ENCODE assay signal across 23 cellular contexts in the genomic region with DNA sequence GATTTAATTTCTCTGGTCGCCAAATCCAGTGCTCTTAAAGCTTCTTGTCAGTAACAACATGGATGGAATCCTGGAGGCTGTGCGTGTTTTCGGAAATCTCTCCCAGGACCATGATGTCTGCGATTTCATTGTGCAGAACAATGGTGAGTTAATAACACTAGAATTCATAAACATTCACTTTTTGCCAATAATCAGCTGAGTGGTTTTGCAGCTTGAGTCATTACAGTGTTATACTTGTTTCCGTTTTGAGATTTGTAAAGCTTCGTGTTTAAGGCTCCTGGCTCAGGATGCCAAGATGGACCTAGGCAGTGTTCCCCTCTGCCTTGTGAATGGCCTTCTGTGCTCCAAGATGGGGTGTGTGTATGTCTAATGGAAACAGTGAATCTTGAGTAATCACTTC.
DNase-seq lines count a peak whose midpoint lies in the region; ATAC-seq and TF ChIP-seq lines count a peak whose summit lies in the region.
"Had no signal": no experiment of that assay in that cellular context is flagged by ENCODE, and none has a peak within 500 bp of the region (broad histone marks: within the 10 kb centered on the region; RNA-seq: fewer than 3 reads in every experiment).

No MANE protein-coding gene starts in this region.

- no peaks in the 10 kb centered on the region for H3K9me3 Mint-ChIP-seq in naive thymus-derived CD4-positive, alpha-beta T cell
- H3K9me3 Mint-ChIP-seq: activated T-helper 1 cell treated with anti-CD3 and anti-CD28 coated beads, Interleukin-12 subunit alpha, Interleukin-12 subunit beta, Interleukin-2, Interleukin-4 antibody, amounts not matched to agents 30 ng/mL and 10 ng/mL and 1 ng/mL, durations not matched to agents 14 hours and 24 hours and 36 hours; H9 had no signal

- CTCF ChIA-PET in naive thymus-derived CD4-positive, alpha-beta T cell (lab: Charles Lee) = no interaction called here

- no peak overlapping the region for H3K27ac Mint-ChIP-seq in naive thymus-derived CD4-positive, alpha-beta T cell
- H3K27ac Mint-ChIP-seq: activated naive CD8-positive, alpha-beta T cell; activated T-helper 1 cell treated with anti-CD3 and anti-CD28 coated beads, Interleukin-12 subunit alpha, Interleukin-12 subunit beta, Interleukin-2, Interleukin-4 antibody, amounts not matched to agents 30 ng/mL and 10 ng/mL and 1 ng/mL, durations not matched to agents 14 hours and 24 hours and 36 hours; H9 had no signal

- intact Hi-C loops in heart left ventricle (cut with DNase I) = no loop called here
- intact Hi-C loops in naive thymus-derived CD4-positive, alpha-beta T cell (cut with micrococcal nuclease) = no loop called here

- H3K4me1 Mint-ChIP-seq in naive thymus-derived CD4-positive, alpha-beta T cell = peaks cover 6 to 21% (median 12%) of the 10 kb centered on the region in 7 donors

- no peak for ATAC-seq in heart left ventricle
- no peak for ATAC-seq in HG02571 (IDR thresholded peaks at IDR 0.05; ENCODE audit: unreplicated experiment)
- no peak for ATAC-seq in GM21529 (IDR thresholded peaks at IDR 0.05; ENCODE audit: unreplicated experiment)
- ATAC-seq in naive thymus-derived CD4-positive, alpha-beta T cell = no peak
- ATAC-seq: sciatic nerve; stimulated activated naive CD8-positive, alpha-beta T cell treated with anti-CD3 and anti-CD28 coated beads, Interleukin-15, Interleukin-2, amounts not matched to agents 100 U/mL and 50 U/mL, for 24 hours had no signal

- H3K4me3 ChIP-seq in adipocyte (ENCODE audit: low read length) = no peak overlapping the region
- H3K4me3 ChIP-seq in heart left ventricle = no peak overlapping the region
- H3K4me3 ChIP-seq in naive thymus-derived CD4-positive, alpha-beta T cell (ENCODE audit: low read length) = no peak overlapping the region
- H3K4me3 ChIP-seq: cardiac muscle cell, lung, ovary had no signal

- POLR2A ChIA-PET in naive thymus-derived CD4-positive, alpha-beta T cell (lab: Charles Lee) = no interaction called here

- H3K36me3 Mint-ChIP-seq in naive thymus-derived CD4-positive, alpha-beta T cell = peaks cover 0 to 26% (median 11%) of the 10 kb centered on the region in 5 donors

- H3K36me3 ChIP-seq in adipocyte (ENCODE audit: control insufficient read depth, insufficient read depth, low read length, severe bottlenecking) (peaks cover 3% of the 10 kb centered on the region), heart left ventricle (peaks cover 0 to 6% (median 0%) of the 10 kb centered on the region in 9 donors)
- no peaks in the 10 kb centered on the region for H3K36me3 ChIP-seq in naive thymus-derived CD4-positive, alpha-beta T cell (ENCODE audit: control insufficient read depth in 2 of 3, insufficient read depth in 3 of 3, low read length in 3 of 3)
- H3K36me3 ChIP-seq: BE2C, cardiac muscle cell, ovary had no signal

- H3K4me1 ChIP-seq in adipocyte (ENCODE audit: control insufficient read depth, insufficient read depth, low read length) (peaks cover 31% of the 10 kb centered on the region), heart left ventricle (peaks cover 0 to 36% (median 9%) of the 10 kb centered on the region in 12 donors)
- no peaks in the 10 kb centered on the region for H3K4me1 ChIP-seq in naive thymus-derived CD4-positive, alpha-beta T cell (ENCODE audit: control insufficient read depth in 2 of 2, insufficient read depth in 2 of 2, low read length in 2 of 2)

- H3K4me3 Mint-ChIP-seq in naive thymus-derived CD4-positive, alpha-beta T cell = no peak overlapping the region
- H3K4me3 Mint-ChIP-seq: activated naive CD8-positive, alpha-beta T cell; activated T-helper 1 cell treated with anti-CD3 and anti-CD28 coated beads, Interleukin-12 subunit alpha, Interleukin-12 subunit beta, Interleukin-2, Interleukin-4 antibody, amounts not matched to agents 30 ng/mL and 10 ng/mL and 1 ng/mL, durations not matched to agents 14 hours and 24 hours and 36 hours; H9 had no signal

- H3K27ac ChIP-seq in heart left ventricle = peak overlapping the region in 1 of 12 donors; percentile 7
- no peak overlapping the region for H3K27ac ChIP-seq in naive thymus-derived CD4-positive, alpha-beta T cell (ENCODE audit: low read depth, low read length)
- H3K27ac ChIP-seq: cardiac muscle cell, ovary had no signal

- no peak for TF ChIP-seq CTCF in heart left ventricle (IDR thresholded peaks at IDR 0.05)

- H3K27me3 Mint-ChIP-seq in naive thymus-derived CD4-positive, alpha-beta T cell = no peaks in the 10 kb centered on the region
- H3K27me3 Mint-ChIP-seq: activated naive CD8-positive, alpha-beta T cell had no signal

- H3K9ac ChIP-seq in adipocyte (ENCODE audit: low read length) = peak overlapping the region; percentile 12

- no peak for TF ChIP-seq POLR2A in heart left ventricle (IDR thresholded peaks at IDR 0.05)

- 67 to 81% (median 73%) methylated on average over 6 of the region's 6 CpGs for WGBS in heart left ventricle, 4 donors

- no peaks in the 10 kb centered on the region for H3K27me3 ChIP-seq in adipocyte (replicated peaks; ENCODE audit: control insufficient read depth, insufficient read depth, low read length)
- no peaks in the 10 kb centered on the region for H3K27me3 ChIP-seq in heart left ventricle
- H3K27me3 ChIP-seq in naive thymus-derived CD4-positive, alpha-beta T cell (ENCODE audit: control insufficient read depth in 2 of 2, insufficient read depth in 2 of 2, low read length in 2 of 2) = no peaks in the 10 kb centered on the region
- H3K27me3 ChIP-seq: BE2C, cardiac muscle cell, ovary had no signal

- H3K9me3 ChIP-seq in adipocyte (ENCODE audit: control insufficient read depth, low read length) (no peaks in the 10 kb centered on the region), heart left ventricle (no peaks in the 10 kb centered on the region)
- H3K9me3 ChIP-seq in naive thymus-derived CD4-positive, alpha-beta T cell (ENCODE audit: control insufficient read depth in 2 of 3, low read length in 3 of 3) = no peaks in the 10 kb centered on the region
- H3K9me3 ChIP-seq: BE2C, ovary had no signal

- peak; percentile 66 for DNase-seq in EL
- no peak for DNase-seq in adipocyte (ENCODE audit: low read depth)
- peak; percentile 91 for DNase-seq in fibroblast of gingiva (ENCODE audit: low read depth)
- peak; percentile 47 for DNase-seq in pulmonary artery endothelial cell (ENCODE audit: low read depth, low spot score)
- no peak for DNase-seq in heart left ventricle
- no peak for DNase-seq in naive thymus-derived CD4-positive, alpha-beta T cell
- DNase-seq: activated CD4-positive, CD25-positive, alpha-beta regulatory T cell treated with anti-CD3 and anti-CD28 coated beads, Interleukin-2, amount 50 U/mL, for 72 hours; BE2C; Calu3; H9; hippocampal formation; NCI-H187 treated with DMSO at 0.1 percent for 48 hours; NCI-H510A; ovary; stimulated activated naive CD8-positive, alpha-beta T cell treated with anti-CD3 and anti-CD28 coated beads, Interleukin-15, Interleukin-2, amounts not matched to agents 100 U/mL and 50 U/mL, for 24 hours; trophoblast cell had no signal

Comparison
In these comparisons a context has a peak if more than half of its experiments do, and no peak if none do; other contexts are left out.
1. DNase-seq: peak in EL (single experiment), fibroblast of gingiva (single experiment) and pulmonary artery endothelial cell (single experiment); none in adipocyte (single experiment), heart left ventricle (0 of 5) and naive thymus-derived CD4-positive, alpha-beta T cell (0 of 9).